ENCODE assay signal across 8 cellular contexts in genomic region chrX:47218280-47218919, GRCh38. TPM values are rescaled to one million over a fixed set of nuclear protein-coding genes. Genes with fewer than 3 reads are reported as not detected.
DNase-seq lines count a peak whose midpoint lies in the region; ATAC-seq and TF ChIP-seq lines count a peak whose summit lies in the region.

TSS of gene CDK16 (plus strand) at chrX:47218681. CDS start at chrX:47223558, 4,877 bp downstream.

- TF ChIP-seq POLR2A in GM10847 (IDR thresholded peaks at IDR 0.05; ENCODE audit: extremely low read depth, insufficient read length) = peak; percentile 92

- intact Hi-C loops in Right ventricle myocardium superior (cut with DNase I) = no loop called here

- H3K4me3 Mint-ChIP-seq in type B pancreatic cell = peak within 1 kb of the TSS; percentile 98

- no peaks in the 10 kb centered on the region for H3K9me3 Mint-ChIP-seq in type B pancreatic cell

- H3K27ac Mint-ChIP-seq in type B pancreatic cell = peak within 1 kb of the TSS; percentile 98

- DNase-seq in NCI-H1092 (lab: John Stamatoyannopoulos, UW) (peak; percentile 72), SW 1271 (lab: John Stamatoyannopoulos, UW) (peak; percentile 7 to 49), Right ventricle myocardium superior (peak; percentile 83), pons (ENCODE audit: low spot score) (peak; percentile 72), type B pancreatic cell (ENCODE audit: extremely low spot score, unreplicated experiment) (peak; percentile 88)
- DNase-seq in activated naive CD8-positive, alpha-beta T cell treated with anti-CD3 and anti-CD28 coated beads, Interleukin-2, amount 50 U/mL, for 16 hours (ENCODE audit: low read depth, low spot score) = peak; percentile 18

- no peaks in the 10 kb centered on the region for H3K27me3 Mint-ChIP-seq in type B pancreatic cell

- ATAC-seq in HG02610 (IDR thresholded peaks at IDR 0.05; ENCODE audit: unreplicated experiment) (peak; percentile 24), Right ventricle myocardium superior (ENCODE audit: poor library complexity) (peak; percentile 81)

- no peak for TF ChIP-seq CTCF in type B pancreatic cell (conservative IDR thresholded peaks at IDR 0.05)

- H3K36me3 Mint-ChIP-seq in type B pancreatic cell = peaks cover 33% of the 10 kb centered on the region

- H3K4me1 Mint-ChIP-seq in type B pancreatic cell (ENCODE audit: unreplicated experiment) = peaks cover 36% of the 10 kb centered on the region

RNA-seq across cellular contexts. Expression of gene CDK16, which starts in this region (rescaled TPM):
- total RNA-seq in Right ventricle myocardium superior (128 TPM), type B pancreatic cell (ENCODE audit: low replicate concordance) (206 and 234 TPM in 2 replicates)

Comparison
In these comparisons a context has a peak if more than half of its experiments do, and no peak if none do; other contexts are left out.
1. Peak in every context shown above with its lines: DNase-seq and ATAC-seq.
2. DNase-seq: peak in every context shown above with its lines; median percentile 88 in type B pancreatic cell; 83 in Right ventricle myocardium superior; 72 in NCI-H1092; 72 in pons; 28 in SW 1271; 18 in activated naive CD8-positive, alpha-beta T cell treated with anti-CD3 and anti-CD28 coated beads, Interleukin-2, amount 50 U/mL, for 16 hours.